Comparison of ENCODE assay signal across 1 cellular context in genomic region chr12:63419119-63419518, GRCh38.
TF ChIP-seq lines count a peak whose summit lies in the region.

No MANE protein-coding gene starts in this region.

TF ChIP-seq in HEK293, 187 proteins besides CTCF, POLR2A, EP300 and RAD21 (continued from another document and continues in another):
- TF ChIP-seq, protein P1, sequence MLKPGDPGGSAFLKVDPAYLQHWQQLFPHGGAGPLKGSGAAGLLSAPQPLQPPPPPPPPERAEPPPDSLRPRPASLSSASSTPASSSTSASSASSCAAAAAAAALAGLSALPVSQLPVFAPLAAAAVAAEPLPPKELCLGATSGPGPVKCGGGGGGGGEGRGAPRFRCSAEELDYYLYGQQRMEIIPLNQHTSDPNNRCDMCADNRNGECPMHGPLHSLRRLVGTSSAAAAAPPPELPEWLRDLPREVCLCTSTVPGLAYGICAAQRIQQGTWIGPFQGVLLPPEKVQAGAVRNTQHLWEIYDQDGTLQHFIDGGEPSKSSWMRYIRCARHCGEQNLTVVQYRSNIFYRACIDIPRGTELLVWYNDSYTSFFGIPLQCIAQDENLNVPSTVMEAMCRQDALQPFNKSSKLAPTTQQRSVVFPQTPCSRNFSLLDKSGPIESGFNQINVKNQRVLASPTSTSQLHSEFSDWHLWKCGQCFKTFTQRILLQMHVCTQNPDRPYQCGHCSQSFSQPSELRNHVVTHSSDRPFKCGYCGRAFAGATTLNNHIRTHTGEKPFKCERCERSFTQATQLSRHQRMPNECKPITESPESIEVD (tag by site-specific recombination; IDR thresholded peaks at IDR 0.05), result no peak
- TF ChIP-seq ZFP37 (tag by site-specific recombination; IDR thresholded peaks at IDR 0.05) (peak; percentile 85), ZNF585B (tag by site-specific recombination; IDR thresholded peaks at IDR 0.05) (no peak), ZNF473 (tag by site-specific recombination; IDR thresholded peaks at IDR 0.05) (no peak), KLF17 (tag by site-specific recombination; IDR thresholded peaks at IDR 0.05) (peak; percentile 99), ZBTB48 (tag by site-specific recombination; IDR thresholded peaks at IDR 0.05) (no peak), MZF1 (tag by site-specific recombination; IDR thresholded peaks at IDR 0.05; ENCODE audit: borderline replicate concordance) (no peak), ZNF837 (tag by site-specific recombination; IDR thresholded peaks at IDR 0.05) (no peak), ZNF596 (tag by site-specific recombination; IDR thresholded peaks at IDR 0.05) (no peak), HOXA7 (CRISPR knock-in tag; IDR thresholded peaks at IDR 0.05; ENCODE audit: borderline replicate concordance) (no peak), ZNF623 (tag by site-specific recombination; IDR thresholded peaks at IDR 0.05) (no peak), ZBTB10 (tag by site-specific recombination; IDR thresholded peaks at IDR 0.05) (peak; percentile 26; the same call in 1 of the 2 replicates), KLF10 (tag by site-specific recombination; IDR thresholded peaks at IDR 0.05) (no peak), GLIS2 (tag by site-specific recombination; IDR thresholded peaks at IDR 0.05) (no peak), ZFP41 (tag by site-specific recombination; IDR thresholded peaks at IDR 0.05; ENCODE audit: borderline replicate concordance) (no peak), ZBTB7A (tag by site-specific recombination; IDR thresholded peaks at IDR 0.05; ENCODE audit: low read depth) (no peak), ZNF76 (tag by site-specific recombination; IDR thresholded peaks at IDR 0.05; ENCODE audit: borderline replicate concordance, low read depth) (0 out of 2 replicates have a peak, but pooled peaks have one; percentile 28), ZNF248 (tag by site-specific recombination; IDR thresholded peaks at IDR 0.05) (no peak), ZNF677 (tag by site-specific recombination; IDR thresholded peaks at IDR 0.05) (no peak), ZNF155 (tag by site-specific recombination; IDR thresholded peaks at IDR 0.05) (peak; percentile 97), ZNF404 (tag by site-specific recombination; IDR thresholded peaks at IDR 0.05) (no peak), ZNF140 (tag by site-specific recombination; IDR thresholded peaks at IDR 0.05) (peak; percentile 95), ZNF354C (tag by site-specific recombination; IDR thresholded peaks at IDR 0.05; ENCODE audit: borderline replicate concordance, low read depth) (no peak), KLF1 (tag by site-specific recombination; IDR thresholded peaks at IDR 0.05) (peak; percentile 92), ZNF24 (tag by site-specific recombination; IDR thresholded peaks at IDR 0.05) (peak; percentile 88; the same call in 1 of the 2 replicates), ZNF555 (tag by site-specific recombination; conservative IDR thresholded peaks at IDR 0.05) (no peak; the same call in 1 of the 2 replicates), ZSCAN4 (tag by site-specific recombination; IDR thresholded peaks at IDR 0.05) (0 out of 2 replicates have a peak, but pooled peaks have one; percentile 30), ZNF311 (tag by site-specific recombination; IDR thresholded peaks at IDR 0.05; ENCODE audit: borderline replicate concordance) (no peak), ZSCAN18 (tag by site-specific recombination; IDR thresholded peaks at IDR 0.05) (no peak), GLI2 (tag by site-specific recombination; IDR thresholded peaks at IDR 0.05; ENCODE audit: borderline replicate concordance, low read depth) (no peak; the same call in 1 of the 2 replicates), ZNF426 (tag by site-specific recombination; IDR thresholded peaks at IDR 0.05) (no peak), ZBTB21 (tag by site-specific recombination; IDR thresholded peaks at IDR 0.05) (peak; percentile 84), ZNF48 (tag by site-specific recombination; IDR thresholded peaks at IDR 0.05) (no peak), ZNF549 (tag by site-specific recombination; IDR thresholded peaks at IDR 0.05) (no peak), ZNF223 (tag by site-specific recombination; IDR thresholded peaks at IDR 0.05) (peak; percentile 98), ZNF394 (tag by site-specific recombination; IDR thresholded peaks at IDR 0.05; ENCODE audit: borderline replicate concordance) (peak; percentile 48; the same call in 1 of the 2 replicates), ZNF280D (tag by site-specific recombination; IDR thresholded peaks at IDR 0.05) (0 out of 2 replicates have a peak, but pooled peaks have one; percentile 60), ZSCAN16 (tag by site-specific recombination; IDR thresholded peaks at IDR 0.05) (no peak)
- TF ChIP-seq, protein P2, sequence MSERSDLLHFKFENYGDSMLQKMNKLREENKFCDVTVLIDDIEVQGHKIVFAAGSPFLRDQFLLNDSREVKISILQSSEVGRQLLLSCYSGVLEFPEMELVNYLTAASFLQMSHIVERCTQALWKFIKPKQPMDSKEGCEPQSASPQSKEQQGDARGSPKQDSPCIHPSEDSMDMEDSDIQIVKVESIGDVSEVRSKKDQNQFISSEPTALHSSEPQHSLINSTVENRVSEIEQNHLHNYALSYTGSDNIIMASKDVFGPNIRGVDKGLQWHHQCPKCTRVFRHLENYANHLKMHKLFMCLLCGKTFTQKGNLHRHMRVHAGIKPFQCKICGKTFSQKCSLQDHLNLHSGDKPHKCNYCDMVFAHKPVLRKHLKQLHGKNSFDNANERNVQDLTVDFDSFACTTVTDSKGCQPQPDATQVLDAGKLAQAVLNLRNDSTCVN (tag by site-specific recombination; optimal IDR thresholded peaks at IDR 0.05), result no peak
- TF ChIP-seq, protein P3, sequence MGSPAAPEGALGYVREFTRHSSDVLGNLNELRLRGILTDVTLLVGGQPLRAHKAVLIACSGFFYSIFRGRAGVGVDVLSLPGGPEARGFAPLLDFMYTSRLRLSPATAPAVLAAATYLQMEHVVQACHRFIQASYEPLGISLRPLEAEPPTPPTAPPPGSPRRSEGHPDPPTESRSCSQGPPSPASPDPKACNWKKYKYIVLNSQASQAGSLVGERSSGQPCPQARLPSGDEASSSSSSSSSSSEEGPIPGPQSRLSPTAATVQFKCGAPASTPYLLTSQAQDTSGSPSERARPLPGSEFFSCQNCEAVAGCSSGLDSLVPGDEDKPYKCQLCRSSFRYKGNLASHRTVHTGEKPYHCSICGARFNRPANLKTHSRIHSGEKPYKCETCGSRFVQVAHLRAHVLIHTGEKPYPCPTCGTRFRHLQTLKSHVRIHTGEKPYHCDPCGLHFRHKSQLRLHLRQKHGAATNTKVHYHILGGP (tag by site-specific recombination; IDR thresholded peaks at IDR 0.05), result no peak; the same call in 1 of the 2 replicates
- TF ChIP-seq, protein P4, sequence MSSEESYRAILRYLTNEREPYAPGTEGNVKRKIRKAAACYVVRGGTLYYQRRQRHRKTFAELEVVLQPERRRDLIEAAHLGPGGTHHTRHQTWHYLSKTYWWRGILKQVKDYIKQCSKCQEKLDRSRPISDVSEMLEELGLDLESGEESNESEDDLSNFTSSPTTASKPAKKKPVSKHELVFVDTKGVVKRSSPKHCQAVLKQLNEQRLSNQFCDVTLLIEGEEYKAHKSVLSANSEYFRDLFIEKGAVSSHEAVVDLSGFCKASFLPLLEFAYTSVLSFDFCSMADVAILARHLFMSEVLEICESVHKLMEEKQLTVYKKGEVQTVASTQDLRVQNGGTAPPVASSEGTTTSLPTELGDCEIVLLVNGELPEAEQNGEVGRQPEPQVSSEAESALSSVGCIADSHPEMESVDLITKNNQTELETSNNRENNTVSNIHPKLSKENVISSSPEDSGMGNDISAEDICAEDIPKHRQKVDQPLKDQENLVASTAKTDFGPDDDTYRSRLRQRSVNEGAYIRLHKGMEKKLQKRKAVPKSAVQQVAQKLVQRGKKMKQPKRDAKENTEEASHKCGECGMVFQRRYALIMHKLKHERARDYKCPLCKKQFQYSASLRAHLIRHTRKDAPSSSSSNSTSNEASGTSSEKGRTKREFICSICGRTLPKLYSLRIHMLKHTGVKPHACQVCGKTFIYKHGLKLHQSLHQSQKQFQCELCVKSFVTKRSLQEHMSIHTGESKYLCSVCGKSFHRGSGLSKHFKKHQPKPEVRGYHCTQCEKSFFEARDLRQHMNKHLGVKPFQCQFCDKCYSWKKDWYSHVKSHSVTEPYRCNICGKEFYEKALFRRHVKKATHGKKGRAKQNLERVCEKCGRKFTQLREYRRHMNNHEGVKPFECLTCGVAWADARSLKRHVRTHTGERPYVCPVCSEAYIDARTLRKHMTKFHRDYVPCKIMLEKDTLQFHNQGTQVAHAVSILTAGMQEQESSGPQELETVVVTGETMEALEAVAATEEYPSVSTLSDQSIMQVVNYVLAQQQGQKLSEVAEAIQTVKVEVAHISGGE (tag by site-specific recombination; conservative IDR thresholded peaks at IDR 0.05; ENCODE audit: low read depth), result no peak
- TF ChIP-seq, protein P5, sequence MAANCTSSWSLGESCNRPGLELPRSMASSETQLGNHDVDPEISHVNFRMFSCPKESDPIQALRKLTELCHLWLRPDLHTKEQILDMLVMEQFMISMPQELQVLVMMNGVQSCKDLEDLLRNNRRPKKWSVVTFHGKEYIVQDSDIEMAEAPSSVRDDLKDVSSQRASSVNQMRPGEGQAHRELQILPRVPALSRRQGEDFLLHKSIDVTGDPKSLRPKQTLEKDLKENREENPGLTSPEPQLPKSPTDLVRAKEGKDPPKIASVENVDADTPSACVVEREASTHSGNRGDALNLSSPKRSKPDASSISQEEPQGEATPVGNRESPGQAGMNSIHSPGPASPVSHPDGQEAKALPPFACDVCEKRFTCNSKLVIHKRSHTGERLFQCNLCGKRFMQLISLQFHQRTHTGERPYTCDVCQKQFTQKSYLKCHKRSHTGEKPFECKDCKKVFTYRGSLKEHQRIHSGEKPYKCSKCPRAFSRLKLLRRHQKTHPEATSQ (tag by site-specific recombination; IDR thresholded peaks at IDR 0.05), result peak; percentile 92
